In the genomic region with DNA sequence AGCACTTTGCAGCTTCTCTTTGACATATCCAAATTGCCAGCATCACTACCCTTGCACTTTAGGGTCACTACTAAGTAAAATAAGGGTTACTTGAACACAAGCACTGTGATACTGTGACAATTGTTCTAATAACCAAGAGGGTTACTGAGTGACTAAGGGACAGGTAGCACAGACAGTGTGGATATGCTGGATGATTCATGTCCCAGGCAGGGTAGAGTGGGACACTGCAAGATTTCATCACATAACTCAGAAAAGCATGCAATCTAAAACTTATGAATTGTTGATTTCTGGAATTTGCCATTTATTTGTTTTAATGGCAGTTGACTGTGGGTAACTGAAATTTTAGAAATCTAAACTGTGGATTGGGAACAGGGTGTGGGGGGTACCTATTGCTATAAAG, we compare ENCODE assay signal across 1 cellular context.
TF ChIP-seq lines count a peak whose summit lies in the region.

No MANE protein-coding gene starts in this region.

TF ChIP-seq in A549, 52 proteins besides CTCF, POLR2A, EP300 and RAD21 (continued from another document):
- no peak for TF ChIP-seq NPAS2 (CRISPR knock-in tag; IDR thresholded peaks at IDR 0.05; ENCODE audit: borderline replicate concordance)
- TF ChIP-seq RNF2 (IDR thresholded peaks at IDR 0.05; ENCODE audit: borderline replicate concordance, low read depth) = no peak
- TF ChIP-seq JUN (IDR thresholded peaks at IDR 0.05) = no peak
- TF ChIP-seq ZSCAN20 (CRISPR knock-in tag; IDR thresholded peaks at IDR 0.05) = no peak
- TF ChIP-seq MAFK (IDR thresholded peaks at IDR 0.05; ENCODE audit: partially characterized antibody) = no peak
- no peak for TF ChIP-seq CBX8 (IDR thresholded peaks at IDR 0.05)
- TF ChIP-seq NFE2L2 (conservative IDR thresholded peaks at IDR 0.05; ENCODE audit: low read length) = no peak
- TF ChIP-seq EHF (CRISPR knock-in tag; IDR thresholded peaks at IDR 0.05) = no peak
- no peak for TF ChIP-seq NR3C1 (IDR thresholded peaks at IDR 0.05)
- TF ChIP-seq MYC (IDR thresholded peaks at IDR 0.05; ENCODE audit: borderline replicate concordance, low read length) = no peak
- TF ChIP-seq JUNB (IDR thresholded peaks at IDR 0.05) = no peak
- TF ChIP-seq SREBF2 (IDR thresholded peaks at IDR 0.05) = no peak
TF ChIP-seq in A549: peak in this region for 0.
